9 cellular contexts compared by ENCODE assay signal in genomic region chr2:190180313-190181065, GRCh38.
DNase-seq lines count a peak whose midpoint lies in the region; ATAC-seq, FAIRE-seq and TF ChIP-seq lines count a peak whose summit lies in the region.
"Had no signal": no experiment of that assay in that cellular context is flagged by ENCODE, and none has a peak within 500 bp of the region (broad histone marks: within the 10 kb centered on the region; RNA-seq: fewer than 3 reads in every experiment).

No MANE protein-coding gene starts in this region.

- 0 out of 3 replicates have a peak, but pooled peaks of 1 of the 2 experiments have one; percentile 26 for TF ChIP-seq POLR2A in H1 (IDR thresholded peaks at IDR 0.05; ENCODE audit: control extremely low read depth in 1 of 2, low read depth in 2 of 2, low read length in 2 of 2)

- no peak overlapping the region for H3K4ac ChIP-seq in H1 (replicated peaks; ENCODE audit: insufficient read length, low read depth, low read length)

- peak overlapping the region; percentile 82 for H3K27ac Mint-ChIP-seq in memory B cell

- H3K27me3 Mint-ChIP-seq in memory B cell, result peaks cover 1% of the 10 kb centered on the region

- CTCF ChIA-PET in H1 (lab: Charles Lee; ENCODE audit: partially characterized antibody), result interaction anchor here (0.5 to 3.4 kb wide), 23 partner anchors 9 to 1536 kb away, joined by 3 to 16 read pairs (median 4); no protein-coding TSS in a partner anchor

- no peak overlapping the region for H2AK5ac ChIP-seq in H1 (ENCODE audit: low read depth, low read length)

- H3K23me2 ChIP-seq in H1 (ENCODE audit: low read depth, low read length), result no peaks in the 10 kb centered on the region; the same call in 1 of the 2 replicates

- H3K9me3 Mint-ChIP-seq in memory B cell, result no peaks in the 10 kb centered on the region

- H3K9ac ChIP-seq in H1 (replicated peaks in 1 of 4; ENCODE audit: extremely low read depth in 1 of 4, low read depth in 3 of 4, low read length in 3 of 4) (peak overlapping the region in 3 of 4 experiments; percentile 14 to 76 (median 20); a peak in 4 of 7 replicates), subcutaneous abdominal adipose tissue (ENCODE audit: low read length in 5 of 5) (peak overlapping the region; percentile 41 to 82 (median 70))

- no peaks in the 10 kb centered on the region for H3K79me2 ChIP-seq in H1 (ENCODE audit: control insufficient read depth in 1 of 2, insufficient read depth in 2 of 2, low read length in 2 of 2)

- peak overlapping the region; percentile 9; the same call in 1 of the 2 replicates for H2AFZ ChIP-seq in H1 (ENCODE audit: low read length)

- H3K4me3 ChIP-seq in H1 (ENCODE audit: extremely low read depth in 1 of 4, insufficient read depth in 2 of 4, low read depth in 3 of 4, low read length in 4 of 4) (peak overlapping the region; percentile 37 to 80 (median 62)), subcutaneous abdominal adipose tissue (ENCODE audit: low read depth in 1 of 5, low read length in 5 of 5) (peak overlapping the region in 4 of 5 donors; percentile 63 to 81 (median 72))

- H2BK5ac ChIP-seq in H1 (ENCODE audit: low read depth, low read length), result no peak overlapping the region

- 0 out of 2 replicates have a peak overlapping the region, but pooled peaks have one; percentile 66 for H3K18ac ChIP-seq in H1 (ENCODE audit: extremely low read depth, low read length)

- H4K91ac ChIP-seq in H1 (replicated peaks; ENCODE audit: insufficient read length, low read length), result no peak overlapping the region

- H4K20me1 ChIP-seq in H1 (replicated peaks in 1 of 2; ENCODE audit: control insufficient read depth in 1 of 2, insufficient read depth in 2 of 2, low read length in 2 of 2), result peaks cover 0 to 2% of the 10 kb centered on the region in 2 experiments

- ATAC-seq in GM21360 (IDR thresholded peaks at IDR 0.05; ENCODE audit: unreplicated experiment) (peak; percentile 78), HG03565 (IDR thresholded peaks at IDR 0.05; ENCODE audit: unreplicated experiment) (peak; percentile 66), memory B cell (ENCODE audit: low read depth) (peak; percentile 76)

- H3K56ac ChIP-seq in H1 (replicated peaks; ENCODE audit: insufficient read length, low read depth, low read length), result no peak overlapping the region

- H3K79me1 ChIP-seq in H1 (ENCODE audit: low read depth, low read length), result no peaks in the 10 kb centered on the region

- no peaks in the 10 kb centered on the region for H3K36me3 ChIP-seq in H1 (ENCODE audit: control insufficient read depth in 2 of 4, insufficient read depth in 4 of 4, low read length in 3 of 4)
- no peaks in the 10 kb centered on the region for H3K36me3 ChIP-seq in subcutaneous abdominal adipose tissue (ENCODE audit: control insufficient read depth in 5 of 5, insufficient read depth in 5 of 5, low read length in 5 of 5)

- H3K23ac ChIP-seq in H1 (ENCODE audit: insufficient read length), result no peak overlapping the region

- TF ChIP-seq CTCF in H1 (IDR thresholded peaks at IDR 0.05; ENCODE audit: control extremely low read depth in 1 of 3, insufficient read depth in 1 of 3, low read depth in 1 of 3, low read length in 3 of 3), result peak; percentile 45 to 69 (median 45); a peak in 3 of 4 replicates

- peak in 1 of 2 experiments; percentile 30; a peak in 2 of 4 replicates for TF ChIP-seq RAD21 in H1 (IDR thresholded peaks at IDR 0.05 in 1 of 2, conservative IDR thresholded peaks at IDR 0.05 in 1 of 2; ENCODE audit: low read depth in 2 of 2, low read length in 2 of 2)

- H4K5ac ChIP-seq in H1 (ENCODE audit: insufficient read length, low read depth, low read length), result no peak overlapping the region

- no peak overlapping the region for H2BK20ac ChIP-seq in H1 (ENCODE audit: low read length)

- WGBS in H1 (ENCODE audit: extremely low coverage in 1 of 2, insufficient coverage in 1 of 2, insufficient read length in 1 of 2, insufficient replicate concordance in 2 of 2, low coverage in 1 of 2, low lambda C conversion rate in 2 of 2, missing lambda C conversion rate in 1 of 2), 2 experiments, result 1% methylated on average over 55 of the region's 76 CpGs; no CpG with 5 or more reads in 1 of the 2 experiments

- H2BK120ac ChIP-seq in H1 (replicated peaks; ENCODE audit: low read depth, low read length), result no peak overlapping the region

- no peak overlapping the region for H2BK15ac ChIP-seq in H1 (ENCODE audit: low read length)

- no peak overlapping the region for H3K14ac ChIP-seq in H1 (ENCODE audit: insufficient read length)

- H3K27me3 ChIP-seq in H1 (replicated peaks in 1 of 4; ENCODE audit: control insufficient read depth in 3 of 4, extremely low read depth in 1 of 4, insufficient read depth in 3 of 4, low read length in 3 of 4) (peaks cover 0 to 8% (median 4%) of the 10 kb centered on the region in 4 experiments; a peak in 4 of 7 replicates), subcutaneous abdominal adipose tissue (ENCODE audit: control insufficient read depth in 5 of 5, insufficient read depth in 4 of 5, low read length in 5 of 5) (no peaks in the 10 kb centered on the region)

- peaks cover 18% of the 10 kb centered on the region for H3K4me1 Mint-ChIP-seq in memory B cell

- H3K9me3 ChIP-seq in H1 (ENCODE audit: insufficient read depth in 2 of 2, low read depth in 1 of 2, low read length in 1 of 2) (no peaks in the 10 kb centered on the region), subcutaneous abdominal adipose tissue (ENCODE audit: control insufficient read depth in 5 of 5, low read length in 5 of 5) (no peaks in the 10 kb centered on the region)

- no peak for FAIRE-seq in H1 (lab: Jason Lieb, UNC)

- H3K4me1 ChIP-seq in H1 (replicated peaks in 1 of 4; ENCODE audit: control insufficient read depth in 3 of 4, insufficient read depth in 4 of 4, low read length in 3 of 4) (peaks cover 0 to 2% (median 0%) of the 10 kb centered on the region in 4 experiments; a peak in 1 of 7 replicates), subcutaneous abdominal adipose tissue (ENCODE audit: control insufficient read depth in 5 of 5, insufficient read depth in 5 of 5, low read length in 5 of 5) (peaks cover 0 to 37% (median 19%) of the 10 kb centered on the region in 5 donors)

- H3K27ac ChIP-seq in H1 (ENCODE audit: low read depth, low read length) (no peak overlapping the region), subcutaneous abdominal adipose tissue (ENCODE audit: low read depth, low read length) (peak overlapping the region; percentile 57)

- TF ChIP-seq EP300 in H1 (IDR thresholded peaks at IDR 0.05; ENCODE audit: borderline replicate concordance in 1 of 2, low read depth in 2 of 2, low read length in 2 of 2), result no peak; a peak in 1 of 3 replicates

- POLR2A ChIA-PET in H1 (lab: Charles Lee; ENCODE audit: partially characterized antibody), result interaction anchor here (0.6 to 1.9 kb wide), 3 partner anchors 15 to 418 kb away, joined by 3 to 4 read pairs (median 3); partner anchors contain the start of gene OSGEPL1

- DNase-seq in NCI-H1092 treated with DMSO at 0.1 percent for 48 hours (lab: John Stamatoyannopoulos, UW), result peak; percentile 11
- no peak for DNase-seq in NCI-H1092 (lab: John Stamatoyannopoulos, UW)
- DNase-seq in SKM-1 (lab: John Stamatoyannopoulos, UW; ENCODE audit: unreplicated experiment), result peak; percentile 40
- peak; percentile 33 to 83 for DNase-seq in H1 (ENCODE audit: low read depth in 1 of 2, low spot score in 2 of 2)
- DNase-seq in memory B cell (ENCODE audit: low spot score in 2 of 2), result peak; percentile 29 to 52
- DNase-seq: DND-41 had no signal

- H3K4me3 Mint-ChIP-seq in memory B cell, result peak overlapping the region; percentile 83

- H2BK12ac ChIP-seq in H1 (ENCODE audit: low read depth, low read length), result no peak overlapping the region

- peak overlapping the region; percentile 87 for H4K8ac ChIP-seq in H1 (ENCODE audit: extremely low read depth, insufficient read depth, low read length)

- H3K36me3 Mint-ChIP-seq in memory B cell, result no peaks in the 10 kb centered on the region

- H3K4me2 ChIP-seq in H1 (ENCODE audit: insufficient read depth in 1 of 2, low read depth in 2 of 2, low read length in 2 of 2), result peak overlapping the region; percentile 60 to 69

TF ChIP-seq in H1, 55 proteins besides CTCF, POLR2A, EP300 and RAD21 (continues in another document):
- TF ChIP-seq BCL11A (IDR thresholded peaks at IDR 0.05; ENCODE audit: low read depth in 2 of 2, low read length in 2 of 2) (no peak), BRCA1 (IDR thresholded peaks at IDR 0.05; ENCODE audit: low read depth, low read length) (no peak), JUN (IDR thresholded peaks at IDR 0.05; ENCODE audit: low read depth, low read length) (no peak), SIX5 (IDR thresholded peaks at IDR 0.05; ENCODE audit: low read depth, low read length) (no peak), KDM5A (IDR thresholded peaks at IDR 0.05; ENCODE audit: low read length) (no peak), CTBP2 (IDR thresholded peaks at IDR 0.05; ENCODE audit: borderline replicate concordance, insufficient read depth, insufficient read length, low read length) (no peak), SRF (IDR thresholded peaks at IDR 0.05; ENCODE audit: low read depth, low read length) (no peak), CBX8 (IDR thresholded peaks at IDR 0.05; ENCODE audit: borderline replicate concordance, low read depth, low read length) (no peak), ASH2L (IDR thresholded peaks at IDR 0.05; ENCODE audit: low read length) (peak; percentile 93), SUZ12 (IDR thresholded peaks at IDR 0.05; ENCODE audit: low read length) (no peak), RFX5 (IDR thresholded peaks at IDR 0.05; ENCODE audit: borderline replicate concordance, low read depth, low read length) (no peak), TBP (IDR thresholded peaks at IDR 0.05; ENCODE audit: low read depth, low read length) (no peak), POU5F1 (IDR thresholded peaks at IDR 0.05; ENCODE audit: low read depth, low read length) (no peak), SP2 (IDR thresholded peaks at IDR 0.05; ENCODE audit: low read length) (no peak), FOSL1 (IDR thresholded peaks at IDR 0.05; ENCODE audit: insufficient read depth, low read depth, low read length) (no peak), PHF8 (conservative IDR thresholded peaks at IDR 0.05; ENCODE audit: low read depth, low read length) (no peak; the same call in 1 of the 2 replicates), CBX5 (IDR thresholded peaks at IDR 0.05; ENCODE audit: low read depth, low read length) (no peak), ATF2 (IDR thresholded peaks at IDR 0.05; ENCODE audit: low read length) (no peak)
